In the genomic region with DNA sequence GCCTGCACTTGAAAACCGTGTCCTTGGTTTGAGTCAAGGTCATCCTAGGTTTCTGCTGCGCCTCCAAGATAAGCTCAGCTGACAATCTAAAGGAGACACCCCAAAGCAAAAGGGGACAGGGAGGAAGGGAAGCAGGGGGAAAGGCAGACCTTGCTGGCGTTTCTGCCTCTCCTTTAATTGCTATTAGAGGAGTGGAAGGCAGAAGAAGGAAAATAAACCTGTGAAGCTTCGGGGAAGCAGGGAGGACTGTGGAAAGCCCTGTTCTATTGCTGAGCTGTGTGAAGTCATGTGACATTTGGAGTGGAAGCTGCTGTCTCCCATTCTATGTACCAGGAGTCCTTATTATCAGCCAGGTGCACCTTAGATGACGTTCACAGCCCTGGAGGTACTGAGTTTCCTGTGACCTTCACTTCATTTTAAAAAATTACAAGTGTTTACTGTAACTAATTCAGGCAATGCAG, we compare ENCODE assay signal across 11 cellular contexts. TPM values are rescaled to one million over a fixed set of nuclear protein-coding genes. Genes with fewer than 3 reads are reported as not detected.
DNase-seq lines count a peak whose midpoint lies in the region; ATAC-seq, FAIRE-seq and TF ChIP-seq lines count a peak whose summit lies in the region.
"Had no signal": no experiment of that assay in that cellular context is flagged by ENCODE, and none has a peak within 500 bp of the region (broad histone marks: within the 10 kb centered on the region; RNA-seq: fewer than 3 reads in every experiment).

No MANE protein-coding gene starts in this region.

- TF ChIP-seq CTCF in tibial artery (IDR thresholded peaks at IDR 0.05) = no peak

- H3K9me3 ChIP-seq in right cardiac atrium (ENCODE audit: control insufficient read depth, low read length) = no peaks in the 10 kb centered on the region
- H3K9me3 ChIP-seq in thymus (ENCODE audit: control insufficient read depth) = no peaks in the 10 kb centered on the region
- no peaks in the 10 kb centered on the region for H3K9me3 ChIP-seq in tibial artery

- H3K9me3 Mint-ChIP-seq in activated naive CD4-positive, alpha-beta T cell treated with anti-CD3 and anti-CD28 coated beads for 36 hours = no peaks in the 10 kb centered on the region
- no peaks in the 10 kb centered on the region for H3K9me3 Mint-ChIP-seq in activated naive CD4-positive, alpha-beta T cell treated with anti-CD3 and anti-CD28 coated beads, Interleukin-2, amount 50 U/mL, for 72 hours

- no peak for FAIRE-seq in H54 (lab: Jason Lieb, UNC)
- FAIRE-seq: astrocyte had no signal

- peaks cover 41% of the 10 kb centered on the region for H3K4me1 Mint-ChIP-seq in activated naive CD4-positive, alpha-beta T cell treated with anti-CD3 and anti-CD28 coated beads for 36 hours (ENCODE audit: low read depth)

- H3K4me3 ChIP-seq in right cardiac atrium (ENCODE audit: low read length) (no peak overlapping the region), thymus (ENCODE audit: low read length) (no peak overlapping the region), tibial artery (no peak overlapping the region)

- H3K36me3 ChIP-seq in thymus (ENCODE audit: control insufficient read depth, insufficient read depth) (no peaks in the 10 kb centered on the region), tibial artery (peaks cover 0 to 6% (median 0%) of the 10 kb centered on the region in 3 donors)

- H3K27me3 ChIP-seq in right cardiac atrium (ENCODE audit: control insufficient read depth, insufficient read depth) = no peaks in the 10 kb centered on the region
- H3K27me3 ChIP-seq in thymus (ENCODE audit: control insufficient read depth, insufficient read depth) = no peaks in the 10 kb centered on the region
- no peaks in the 10 kb centered on the region for H3K27me3 ChIP-seq in tibial artery

- peak overlapping the region; percentile 47 for H3K27ac Mint-ChIP-seq in activated naive CD4-positive, alpha-beta T cell treated with anti-CD3 and anti-CD28 coated beads for 36 hours
- peak overlapping the region in 1 of 2 donors; percentile 0 for H3K27ac Mint-ChIP-seq in activated naive CD4-positive, alpha-beta T cell treated with anti-CD3 and anti-CD28 coated beads, Interleukin-2, amount 50 U/mL, for 72 hours

- no peaks in the 10 kb centered on the region for H3K27me3 Mint-ChIP-seq in activated naive CD4-positive, alpha-beta T cell treated with anti-CD3 and anti-CD28 coated beads for 36 hours (ENCODE audit: low read depth)

- peaks cover 4% of the 10 kb centered on the region for H3K36me3 Mint-ChIP-seq in activated naive CD4-positive, alpha-beta T cell treated with anti-CD3 and anti-CD28 coated beads for 36 hours (ENCODE audit: low read depth)
- peaks cover 4 to 12% of the 10 kb centered on the region in 2 donors for H3K36me3 Mint-ChIP-seq in activated naive CD4-positive, alpha-beta T cell treated with anti-CD3 and anti-CD28 coated beads, Interleukin-2, amount 50 U/mL, for 72 hours

- CTCF ChIA-PET in activated naive CD4-positive, alpha-beta T cell treated with anti-CD3 and anti-CD28 coated beads for 36 hours (lab: Charles Lee) = interaction anchor here (0.6 to 2.1 kb wide), 6 partner anchors 20 to 90 kb away, joined by 3 to 10 read pairs (median 4); no protein-coding TSS in a partner anchor

- H3K4me1 ChIP-seq in right cardiac atrium (ENCODE audit: control insufficient read depth, insufficient read depth, low read length) (peaks cover 9% of the 10 kb centered on the region), thymus (ENCODE audit: control insufficient read depth, insufficient read depth, low read length) (peaks cover 41% of the 10 kb centered on the region), tibial artery (peaks cover 0 to 16% (median 7%) of the 10 kb centered on the region in 4 donors)

- no peak for ATAC-seq in activated naive CD4-positive, alpha-beta T cell treated with anti-CD3 and anti-CD28 coated beads, Interleukin-2, amount 50 U/mL, for 72 hours
- ATAC-seq in right cardiac atrium = no peak

- H3K4me3 Mint-ChIP-seq in activated naive CD4-positive, alpha-beta T cell treated with anti-CD3 and anti-CD28 coated beads for 36 hours = no peak overlapping the region

- whole genome bisulfite sequencing in right cardiac atrium = 60% methylated on average over 5 of the region's 5 CpGs
- 66% methylated on average over 5 of the region's 5 CpGs for WGBS in thymus

- no peak for TF ChIP-seq POLR2A in H54 (IDR thresholded peaks at IDR 0.05; ENCODE audit: low read depth, low read length)

- no peak for DNase-seq in activated naive CD4-positive, alpha-beta T cell treated with anti-CD3 and anti-CD28 coated beads for 36 hours
- no peak for DNase-seq in activated naive CD4-positive, alpha-beta T cell treated with anti-CD3 and anti-CD28 coated beads, Interleukin-2, amount 50 U/mL, for 72 hours (ENCODE audit: low spot score in 2 of 2)
- peak; percentile 87 for DNase-seq in NCI-H510A treated with DMSO at 0.1 percent for 48 hours (lab: John Stamatoyannopoulos, UW)
- no peak for DNase-seq in right cardiac atrium
- no peak for DNase-seq in tibial artery
- no peak for DNase-seq in NOMO-1 (lab: John Stamatoyannopoulos, UW; ENCODE audit: unreplicated experiment in 2 of 2)
- no peak for DNase-seq in H54 (ENCODE audit: insufficient read length, low spot score)
- DNase-seq: glutamatergic neuron, NCI-H1105 treated with DMSO at 0.1 percent for 48 hours had no signal

- peak overlapping the region; percentile 77 for H3K27ac ChIP-seq in right cardiac atrium (ENCODE audit: low read length)
- H3K27ac ChIP-seq in thymus (ENCODE audit: low read depth) = peak overlapping the region; percentile 58
- H3K27ac ChIP-seq in tibial artery = no peak overlapping the region

- intact Hi-C loops in activated naive CD4-positive, alpha-beta T cell treated with anti-CD3 and anti-CD28 coated beads for 36 hours (cut with micrococcal nuclease) = no loop called here
- intact Hi-C loops in right cardiac atrium (cut with DNase I) (no loop called here), tibial artery (cut with DNase I; ENCODE audit: low total_unique reads) (no loop called here)

RNA-seq across cellular contexts. Expression of gene CHD2, which starts 21.5 kb away (rescaled TPM):
- total RNA-seq in activated naive CD4-positive, alpha-beta T cell treated with anti-CD3 and anti-CD28 coated beads for 36 hours = 100 to 1,000 TPM; 164 to 185 TPM
- total RNA-seq in activated naive CD4-positive, alpha-beta T cell treated with anti-CD3 and anti-CD28 coated beads, Interleukin-2, amount 50 U/mL, for 72 hours = 100 to 1,000 TPM; 187 to 214 TPM
- total RNA-seq in right cardiac atrium = 10 to 100 TPM; 62.7 to 83.6 (median 65.1) TPM
- 28.4 TPM for polyA plus RNA-seq in right cardiac atrium
- 62.0 TPM for polyA plus RNA-seq in thymus

Comparison
In these comparisons a context has a peak if more than half of its experiments do, and no peak if none do; other contexts are left out.
1. H3K27ac ChIP-seq: peak in right cardiac atrium (single experiment) and thymus (single experiment); none in tibial artery (0 of 2).